In the genomic region with DNA sequence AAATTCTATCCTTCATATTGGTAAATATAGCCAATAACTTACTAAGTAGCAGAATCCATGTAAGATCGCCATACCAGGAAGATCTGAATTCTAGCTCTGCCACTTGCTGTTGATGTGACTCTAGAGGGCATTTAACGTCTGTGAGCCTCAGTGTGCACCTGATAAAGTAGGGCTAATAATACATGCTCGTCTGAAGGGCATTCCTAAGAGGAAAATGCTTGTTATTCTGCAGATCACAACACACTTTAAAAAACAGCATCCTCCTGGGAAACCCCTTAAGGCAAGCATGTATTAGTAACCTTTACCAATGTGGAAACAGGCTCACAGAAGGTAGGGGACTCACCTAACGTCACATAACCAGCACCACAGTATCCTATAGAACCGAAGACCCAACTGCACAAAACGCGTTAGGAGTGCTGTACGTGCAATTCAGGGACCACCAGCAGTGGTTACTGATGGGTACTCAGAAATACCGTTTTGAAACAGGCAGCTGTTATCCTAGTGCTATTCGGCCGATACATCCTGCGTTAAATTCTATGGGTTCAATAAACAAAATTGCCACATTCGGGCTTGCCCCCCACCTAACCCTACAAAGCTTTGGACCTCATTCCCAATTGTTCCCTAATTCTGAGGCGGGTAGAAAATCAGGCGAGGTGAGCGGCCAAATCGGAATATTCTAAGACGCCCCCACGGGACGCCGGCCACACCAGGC, we compare ENCODE assay signal across 8 cellular contexts. TPM values are rescaled to one million over a fixed set of nuclear protein-coding genes. Genes with fewer than 3 reads are reported as not detected.
A peak's percentile ranks its signal among the peaks of the same experiment; 100 is the strongest.
DNase-seq lines count a peak whose midpoint lies in the region; ATAC-seq and TF ChIP-seq lines count a peak whose summit lies in the region.

No MANE protein-coding gene starts in this region.

- H3K4me3 Mint-ChIP-seq in neural crest cell: peak overlapping the region; percentile 99

- H3K27me3 ChIP-seq in right atrium auricular region (no peaks in the 10 kb centered on the region), NT2/D1 (ENCODE audit: insufficient read depth, insufficient read length) (peaks cover 4% of the 10 kb centered on the region), duodenal mucosa (ENCODE audit: control insufficient read depth in 1 of 2, insufficient read depth in 2 of 2, low read length in 2 of 2) (no peaks in the 10 kb centered on the region)

- ATAC-seq in Right ventricle myocardium inferior: no peak
- peak; percentile 31 for ATAC-seq in HG02938 (IDR thresholded peaks at IDR 0.05; ENCODE audit: unreplicated experiment)

- H3K36me3 ChIP-seq in right atrium auricular region: no peaks in the 10 kb centered on the region
- peaks cover 36% of the 10 kb centered on the region for H3K36me3 ChIP-seq in NT2/D1 (ENCODE audit: insufficient read depth, insufficient read length, low read length)
- H3K36me3 ChIP-seq in duodenal mucosa (ENCODE audit: control insufficient read depth in 1 of 2, insufficient read depth in 2 of 2, low read length in 2 of 2): no peaks in the 10 kb centered on the region

- peaks cover 33% of the 10 kb centered on the region for H3K4me1 Mint-ChIP-seq in neural crest cell

- peaks cover 6% of the 10 kb centered on the region for H3K9me3 Mint-ChIP-seq in neural crest cell

- no peak for TF ChIP-seq CTCF in right atrium auricular region (IDR thresholded peaks at IDR 0.05)
- no peak for TF ChIP-seq CTCF in neural crest cell (conservative IDR thresholded peaks at IDR 0.05)

- no peaks in the 10 kb centered on the region for H3K27me3 Mint-ChIP-seq in neural crest cell (ENCODE audit: low read depth)

- H3K4me3 ChIP-seq in right atrium auricular region (peak overlapping the region; percentile 45 to 64), NT2/D1 (ENCODE audit: insufficient read length, low read depth) (peak overlapping the region; percentile 99), duodenal mucosa (ENCODE audit: low read depth in 1 of 2, low read length in 2 of 2) (peak overlapping the region; percentile 95 to 97)

- intact Hi-C loops in Right ventricle myocardium inferior (cut with DNase I): no loop called here

- H3K9me3 ChIP-seq in right atrium auricular region (no peaks in the 10 kb centered on the region), NT2/D1 (ENCODE audit: insufficient read depth, low read length) (0 out of 2 replicates have a peak, but pooled peaks cover 7% of the 10 kb centered on the region), duodenal mucosa (ENCODE audit: control insufficient read depth in 1 of 2, low read length in 2 of 2) (no peaks in the 10 kb centered on the region)

- H3K9ac ChIP-seq in NT2/D1 (ENCODE audit: insufficient read length, low read depth): peak overlapping the region; percentile 97
- H3K9ac ChIP-seq in duodenal mucosa (ENCODE audit: low read depth in 1 of 2, low read length in 2 of 2): peak overlapping the region; percentile 58 to 73

- peak overlapping the region; percentile 98 for H3K27ac Mint-ChIP-seq in neural crest cell (ENCODE audit: unreplicated experiment)

- peaks cover 10% of the 10 kb centered on the region for H3K36me3 Mint-ChIP-seq in neural crest cell (ENCODE audit: low read depth)

- H3K4me1 ChIP-seq in right atrium auricular region (peaks cover 0 to 11% of the 10 kb centered on the region in 2 donors), NT2/D1 (ENCODE audit: insufficient read depth, insufficient read length) (no peaks in the 10 kb centered on the region), duodenal mucosa (ENCODE audit: control insufficient read depth in 1 of 2, insufficient read depth in 2 of 2, low read length in 2 of 2) (peaks cover 10 to 12% of the 10 kb centered on the region in 2 donors)

- DNase-seq in right atrium auricular region (ENCODE audit: low spot score) (no peak), Right ventricle myocardium inferior (ENCODE audit: missing footprints) (no peak), NT2/D1 (ENCODE audit: low read depth, low spot score) (peak; percentile 9), neural crest cell (ENCODE audit: low read depth, low spot score) (no peak), inferior parietal cortex (ENCODE audit: extremely low spot score) (no peak), SIG-M5 treated with dmso at 0.1 percent for 504 hours (lab: John Stamatoyannopoulos, UW; ENCODE audit: unreplicated experiment) (no peak)

- H3K27ac ChIP-seq in right atrium auricular region: no peak overlapping the region
- H3K27ac ChIP-seq in duodenal mucosa (ENCODE audit: low read depth, low read length): no peak overlapping the region

RNA-seq across cellular contexts. Expression of a gene that starts 0.8 kb away (rescaled TPM):
- total RNA-seq in right atrium auricular region (1 to 10 TPM in 1 of 2 donors, not detected in 1; 1.4 TPM), Right ventricle myocardium inferior (0.43 TPM), neural crest cell (30.3 and 31.6 TPM in 2 replicates)

RNA-seq across cellular contexts. Expression of a gene that starts 46.4 kb away (rescaled TPM):
- under 1 TPM in 1 of 2 donors, not detected in 1; 0.15 TPM for total RNA-seq in right atrium auricular region
- total RNA-seq in Right ventricle myocardium inferior: not detected
- not detected in 2 replicates for total RNA-seq in neural crest cell

Comparison
In these comparisons a context has a peak if more than half of its experiments do, and no peak if none do; other contexts are left out.
1. RNA of a gene that starts 0.8 kb away (total RNA-seq): 30.3 to 31.6 TPM in neural crest cell; 1.4 TPM in right atrium auricular region and 0.43 TPM in Right ventricle myocardium inferior (single experiment); every median in the first group is over 10 times any median in the second.
2. Peak in every context shown above with its lines, with median percentiles within 50 percentile points of each other: H3K4me3 ChIP-seq.